ENCODE assay signal across 1 cellular context in the genomic region with DNA sequence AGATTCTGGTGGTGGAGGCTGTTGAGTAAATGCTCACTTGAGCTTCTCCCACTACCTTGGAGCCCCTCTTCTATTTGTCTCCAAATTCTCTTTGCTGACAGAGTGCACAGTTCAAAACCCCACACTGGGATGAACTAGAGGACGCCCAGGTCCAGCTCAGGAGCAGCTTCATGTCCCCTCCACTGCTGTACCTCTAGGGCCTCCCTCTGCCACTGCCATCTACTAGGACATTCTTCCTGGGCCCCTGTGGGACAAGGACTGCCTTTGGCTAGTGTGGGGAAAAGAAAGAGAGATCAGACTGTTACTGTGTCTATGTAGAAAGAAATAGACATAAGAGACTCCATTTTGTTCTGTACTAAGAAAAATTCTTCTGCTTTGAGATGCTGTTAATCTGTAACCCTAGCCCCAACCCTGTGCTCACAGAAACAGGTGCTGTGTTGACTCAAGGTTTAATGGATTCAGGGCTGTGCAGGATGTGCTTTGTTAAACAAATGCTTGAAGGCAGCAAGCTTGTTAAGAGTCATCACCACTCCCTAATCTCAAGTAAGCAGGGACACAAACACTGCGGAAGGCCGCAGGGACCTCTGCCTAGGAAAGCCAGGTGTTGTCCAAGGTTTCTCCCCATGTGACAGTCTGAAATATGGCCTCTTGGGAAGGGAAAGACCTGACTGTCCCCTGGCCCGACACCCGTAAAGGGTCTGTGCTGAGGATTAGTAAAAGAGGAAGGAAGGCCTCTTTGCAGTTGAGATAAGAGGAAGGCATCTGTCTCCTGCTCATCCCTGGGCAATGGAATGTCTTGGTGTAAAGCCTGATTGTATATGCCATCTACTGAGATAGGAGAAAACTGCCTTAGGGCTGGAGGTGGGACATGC.
TF ChIP-seq lines count a peak whose summit lies in the region.
"Not testable (repeated sequence)": the region's sequence is repeated elsewhere in the genome, so short reads cannot be mapped to it uniquely, and the experiment has no call there.

No MANE protein-coding gene starts in this region.

TF ChIP-seq in HepG2, 621 proteins besides CTCF, POLR2A, EP300 and RAD21 (continued from another document and continues in another):
- TF ChIP-seq, protein P1, sequence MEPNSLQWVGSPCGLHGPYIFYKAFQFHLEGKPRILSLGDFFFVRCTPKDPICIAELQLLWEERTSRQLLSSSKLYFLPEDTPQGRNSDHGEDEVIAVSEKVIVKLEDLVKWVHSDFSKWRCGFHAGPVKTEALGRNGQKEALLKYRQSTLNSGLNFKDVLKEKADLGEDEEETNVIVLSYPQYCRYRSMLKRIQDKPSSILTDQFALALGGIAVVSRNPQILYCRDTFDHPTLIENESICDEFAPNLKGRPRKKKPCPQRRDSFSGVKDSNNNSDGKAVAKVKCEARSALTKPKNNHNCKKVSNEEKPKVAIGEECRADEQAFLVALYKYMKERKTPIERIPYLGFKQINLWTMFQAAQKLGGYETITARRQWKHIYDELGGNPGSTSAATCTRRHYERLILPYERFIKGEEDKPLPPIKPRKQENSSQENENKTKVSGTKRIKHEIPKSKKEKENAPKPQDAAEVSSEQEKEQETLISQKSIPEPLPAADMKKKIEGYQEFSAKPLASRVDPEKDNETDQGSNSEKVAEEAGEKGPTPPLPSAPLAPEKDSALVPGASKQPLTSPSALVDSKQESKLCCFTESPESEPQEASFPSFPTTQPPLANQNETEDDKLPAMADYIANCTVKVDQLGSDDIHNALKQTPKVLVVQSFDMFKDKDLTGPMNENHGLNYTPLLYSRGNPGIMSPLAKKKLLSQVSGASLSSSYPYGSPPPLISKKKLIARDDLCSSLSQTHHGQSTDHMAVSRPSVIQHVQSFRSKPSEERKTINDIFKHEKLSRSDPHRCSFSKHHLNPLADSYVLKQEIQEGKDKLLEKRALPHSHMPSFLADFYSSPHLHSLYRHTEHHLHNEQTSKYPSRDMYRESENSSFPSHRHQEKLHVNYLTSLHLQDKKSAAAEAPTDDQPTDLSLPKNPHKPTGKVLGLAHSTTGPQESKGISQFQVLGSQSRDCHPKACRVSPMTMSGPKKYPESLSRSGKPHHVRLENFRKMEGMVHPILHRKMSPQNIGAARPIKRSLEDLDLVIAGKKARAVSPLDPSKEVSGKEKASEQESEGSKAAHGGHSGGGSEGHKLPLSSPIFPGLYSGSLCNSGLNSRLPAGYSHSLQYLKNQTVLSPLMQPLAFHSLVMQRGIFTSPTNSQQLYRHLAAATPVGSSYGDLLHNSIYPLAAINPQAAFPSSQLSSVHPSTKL (CRISPR knock-in tag; IDR thresholded peaks at IDR 0.05) = peak; percentile 93
- TF ChIP-seq FOXO1 (CRISPR knock-in tag; IDR thresholded peaks at IDR 0.05) (peak; percentile 76; the same call in 1 of the 2 replicates), ZSCAN21 (CRISPR knock-in tag; IDR thresholded peaks at IDR 0.05; ENCODE audit: borderline replicate concordance) (0 out of 2 replicates have a peak, but pooled peaks have one; percentile 52), ZFX (CRISPR knock-in tag; IDR thresholded peaks at IDR 0.05; ENCODE audit: low read depth) (peak; percentile 68), RXRB (CRISPR knock-in tag; IDR thresholded peaks at IDR 0.05; ENCODE audit: borderline replicate concordance) (peak; percentile 61; the same call in 1 of the 2 replicates), TCF7 (IDR thresholded peaks at IDR 0.05; ENCODE audit: low read depth) (peak; percentile 48; the same call in 1 of the 2 replicates), SMAD3 (CRISPR knock-in tag; IDR thresholded peaks at IDR 0.05) (peak; percentile 59; the same call in 1 of the 2 replicates), ZNF614 (CRISPR knock-in tag; IDR thresholded peaks at IDR 0.05; ENCODE audit: borderline replicate concordance) (0 out of 2 replicates have a peak, but pooled peaks have one; percentile 56), ZNF747 (CRISPR knock-in tag; IDR thresholded peaks at IDR 0.05; ENCODE audit: borderline replicate concordance) (0 out of 2 replicates have a peak, but pooled peaks have one; percentile 60), SOX6 (CRISPR knock-in tag; IDR thresholded peaks at IDR 0.05) (peak; percentile 94), FOXA1 (IDR thresholded peaks at IDR 0.05) (peak; percentile 58; the same call in 1 of the 2 replicates), FOXA1 (CRISPR knock-in tag; IDR thresholded peaks at IDR 0.05) (peak; percentile 94), ZFP36L1 (CRISPR knock-in tag; IDR thresholded peaks at IDR 0.05) (peak; percentile 84; the same call in 1 of the 2 replicates), NR2C2 (CRISPR knock-in tag; IDR thresholded peaks at IDR 0.05; ENCODE audit: borderline replicate concordance) (peak; percentile 29; the same call in 1 of the 2 replicates), ZNF101 (CRISPR knock-in tag; IDR thresholded peaks at IDR 0.05; ENCODE audit: borderline replicate concordance, low read depth) (0 out of 2 replicates have a peak, but pooled peaks have one; percentile 15), ZNF331 (CRISPR knock-in tag; IDR thresholded peaks at IDR 0.05) (peak; percentile 73; the same call in 1 of the 2 replicates), SOX5 (CRISPR knock-in tag; IDR thresholded peaks at IDR 0.05; ENCODE audit: borderline replicate concordance) (peak; percentile 97), ZNF775 (CRISPR knock-in tag; IDR thresholded peaks at IDR 0.05; ENCODE audit: borderline replicate concordance) (0 out of 2 replicates have a peak, but pooled peaks have one; percentile 54), ZNF615 (CRISPR knock-in tag; IDR thresholded peaks at IDR 0.05; ENCODE audit: borderline replicate concordance) (peak; percentile 57; the same call in 1 of the 2 replicates), KDM1A (CRISPR knock-in tag; IDR thresholded peaks at IDR 0.05) (peak; percentile 86; the same call in 1 of the 2 replicates), HMG20B (CRISPR knock-in tag; conservative IDR thresholded peaks at IDR 0.05) (peak; percentile 62; the same call in 1 of the 2 replicates), SNAPC2 (CRISPR knock-in tag; IDR thresholded peaks at IDR 0.05) (0 out of 2 replicates have a peak, but pooled peaks have one; percentile 59), ZNF772 (CRISPR knock-in tag; IDR thresholded peaks at IDR 0.05) (0 out of 2 replicates have a peak, but pooled peaks have one; percentile 30), FOSL2 (CRISPR knock-in tag; IDR thresholded peaks at IDR 0.05) (peak; percentile 70), NCOA2 (CRISPR knock-in tag; IDR thresholded peaks at IDR 0.05) (peak; percentile 83), ZSCAN31 (CRISPR knock-in tag; IDR thresholded peaks at IDR 0.05; ENCODE audit: low read depth) (0 out of 2 replicates have a peak, but pooled peaks have one; percentile 26), ELF1 (CRISPR knock-in tag; IDR thresholded peaks at IDR 0.05) (0 out of 2 replicates have a peak, but pooled peaks have one; percentile 14)
- TF ChIP-seq, protein P2, sequence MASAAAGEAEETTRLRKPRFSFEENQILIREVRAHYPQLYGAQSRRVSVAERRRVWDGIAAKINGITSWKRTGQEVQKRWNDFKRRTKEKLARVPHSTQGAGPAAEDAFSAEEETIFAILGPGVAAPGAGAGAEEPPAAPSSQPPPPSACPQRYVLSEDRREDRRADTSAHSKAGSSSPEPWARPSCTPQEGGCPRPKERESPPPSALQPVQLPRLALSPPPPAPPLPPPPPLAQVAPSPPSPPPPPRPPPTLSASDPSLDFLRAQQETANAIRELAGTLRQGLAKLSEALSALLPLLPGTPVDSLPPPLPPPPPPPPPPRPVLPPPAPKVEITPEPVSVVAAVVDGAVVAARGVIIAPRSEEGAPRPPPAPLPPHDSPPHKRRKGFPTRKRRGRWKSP (CRISPR knock-in tag; IDR thresholded peaks at IDR 0.05) = 0 out of 2 replicates have a peak, but pooled peaks have one; percentile 13
- not testable (repeated sequence) for TF ChIP-seq SOX6 (IDR thresholded peaks at IDR 0.05)
- TF ChIP-seq, protein P3, sequence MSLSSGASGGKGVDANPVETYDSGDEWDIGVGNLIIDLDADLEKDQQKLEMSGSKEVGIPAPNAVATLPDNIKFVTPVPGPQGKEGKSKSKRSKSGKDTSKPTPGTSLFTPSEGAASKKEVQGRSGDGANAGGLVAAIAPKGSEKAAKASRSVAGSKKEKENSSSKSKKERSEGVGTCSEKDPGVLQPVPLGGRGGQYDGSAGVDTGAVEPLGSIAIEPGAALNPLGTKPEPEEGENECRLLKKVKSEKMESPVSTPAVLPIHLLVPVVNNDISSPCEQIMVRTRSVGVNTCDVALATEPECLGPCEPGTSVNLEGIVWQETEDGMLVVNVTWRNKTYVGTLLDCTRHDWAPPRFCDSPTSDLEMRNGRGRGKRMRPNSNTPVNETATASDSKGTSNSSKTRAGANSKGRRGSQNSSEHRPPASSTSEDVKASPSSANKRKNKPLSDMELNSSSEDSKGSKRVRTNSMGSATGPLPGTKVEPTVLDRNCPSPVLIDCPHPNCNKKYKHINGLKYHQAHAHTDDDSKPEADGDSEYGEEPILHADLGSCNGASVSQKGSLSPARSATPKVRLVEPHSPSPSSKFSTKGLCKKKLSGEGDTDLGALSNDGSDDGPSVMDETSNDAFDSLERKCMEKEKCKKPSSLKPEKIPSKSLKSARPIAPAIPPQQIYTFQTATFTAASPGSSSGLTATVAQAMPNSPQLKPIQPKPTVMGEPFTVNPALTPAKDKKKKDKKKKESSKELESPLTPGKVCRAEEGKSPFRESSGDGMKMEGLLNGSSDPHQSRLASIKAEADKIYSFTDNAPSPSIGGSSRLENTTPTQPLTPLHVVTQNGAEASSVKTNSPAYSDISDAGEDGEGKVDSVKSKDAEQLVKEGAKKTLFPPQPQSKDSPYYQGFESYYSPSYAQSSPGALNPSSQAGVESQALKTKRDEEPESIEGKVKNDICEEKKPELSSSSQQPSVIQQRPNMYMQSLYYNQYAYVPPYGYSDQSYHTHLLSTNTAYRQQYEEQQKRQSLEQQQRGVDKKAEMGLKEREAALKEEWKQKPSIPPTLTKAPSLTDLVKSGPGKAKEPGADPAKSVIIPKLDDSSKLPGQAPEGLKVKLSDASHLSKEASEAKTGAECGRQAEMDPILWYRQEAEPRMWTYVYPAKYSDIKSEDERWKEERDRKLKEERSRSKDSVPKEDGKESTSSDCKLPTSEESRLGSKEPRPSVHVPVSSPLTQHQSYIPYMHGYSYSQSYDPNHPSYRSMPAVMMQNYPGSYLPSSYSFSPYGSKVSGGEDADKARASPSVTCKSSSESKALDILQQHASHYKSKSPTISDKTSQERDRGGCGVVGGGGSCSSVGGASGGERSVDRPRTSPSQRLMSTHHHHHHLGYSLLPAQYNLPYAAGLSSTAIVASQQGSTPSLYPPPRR (CRISPR knock-in tag; IDR thresholded peaks at IDR 0.05; ENCODE audit: borderline replicate concordance) = peak; percentile 95
- TF ChIP-seq, protein P4, sequence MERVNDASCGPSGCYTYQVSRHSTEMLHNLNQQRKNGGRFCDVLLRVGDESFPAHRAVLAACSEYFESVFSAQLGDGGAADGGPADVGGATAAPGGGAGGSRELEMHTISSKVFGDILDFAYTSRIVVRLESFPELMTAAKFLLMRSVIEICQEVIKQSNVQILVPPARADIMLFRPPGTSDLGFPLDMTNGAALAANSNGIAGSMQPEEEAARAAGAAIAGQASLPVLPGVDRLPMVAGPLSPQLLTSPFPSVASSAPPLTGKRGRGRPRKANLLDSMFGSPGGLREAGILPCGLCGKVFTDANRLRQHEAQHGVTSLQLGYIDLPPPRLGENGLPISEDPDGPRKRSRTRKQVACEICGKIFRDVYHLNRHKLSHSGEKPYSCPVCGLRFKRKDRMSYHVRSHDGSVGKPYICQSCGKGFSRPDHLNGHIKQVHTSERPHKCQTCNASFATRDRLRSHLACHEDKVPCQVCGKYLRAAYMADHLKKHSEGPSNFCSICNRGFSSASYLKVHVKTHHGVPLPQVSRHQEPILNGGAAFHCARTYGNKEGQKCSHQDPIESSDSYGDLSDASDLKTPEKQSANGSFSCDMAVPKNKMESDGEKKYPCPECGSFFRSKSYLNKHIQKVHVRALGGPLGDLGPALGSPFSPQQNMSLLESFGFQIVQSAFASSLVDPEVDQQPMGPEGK (CRISPR knock-in tag; IDR thresholded peaks at IDR 0.05) = peak; percentile 59; the same call in 1 of the 2 replicates
- TF ChIP-seq, protein P5, sequence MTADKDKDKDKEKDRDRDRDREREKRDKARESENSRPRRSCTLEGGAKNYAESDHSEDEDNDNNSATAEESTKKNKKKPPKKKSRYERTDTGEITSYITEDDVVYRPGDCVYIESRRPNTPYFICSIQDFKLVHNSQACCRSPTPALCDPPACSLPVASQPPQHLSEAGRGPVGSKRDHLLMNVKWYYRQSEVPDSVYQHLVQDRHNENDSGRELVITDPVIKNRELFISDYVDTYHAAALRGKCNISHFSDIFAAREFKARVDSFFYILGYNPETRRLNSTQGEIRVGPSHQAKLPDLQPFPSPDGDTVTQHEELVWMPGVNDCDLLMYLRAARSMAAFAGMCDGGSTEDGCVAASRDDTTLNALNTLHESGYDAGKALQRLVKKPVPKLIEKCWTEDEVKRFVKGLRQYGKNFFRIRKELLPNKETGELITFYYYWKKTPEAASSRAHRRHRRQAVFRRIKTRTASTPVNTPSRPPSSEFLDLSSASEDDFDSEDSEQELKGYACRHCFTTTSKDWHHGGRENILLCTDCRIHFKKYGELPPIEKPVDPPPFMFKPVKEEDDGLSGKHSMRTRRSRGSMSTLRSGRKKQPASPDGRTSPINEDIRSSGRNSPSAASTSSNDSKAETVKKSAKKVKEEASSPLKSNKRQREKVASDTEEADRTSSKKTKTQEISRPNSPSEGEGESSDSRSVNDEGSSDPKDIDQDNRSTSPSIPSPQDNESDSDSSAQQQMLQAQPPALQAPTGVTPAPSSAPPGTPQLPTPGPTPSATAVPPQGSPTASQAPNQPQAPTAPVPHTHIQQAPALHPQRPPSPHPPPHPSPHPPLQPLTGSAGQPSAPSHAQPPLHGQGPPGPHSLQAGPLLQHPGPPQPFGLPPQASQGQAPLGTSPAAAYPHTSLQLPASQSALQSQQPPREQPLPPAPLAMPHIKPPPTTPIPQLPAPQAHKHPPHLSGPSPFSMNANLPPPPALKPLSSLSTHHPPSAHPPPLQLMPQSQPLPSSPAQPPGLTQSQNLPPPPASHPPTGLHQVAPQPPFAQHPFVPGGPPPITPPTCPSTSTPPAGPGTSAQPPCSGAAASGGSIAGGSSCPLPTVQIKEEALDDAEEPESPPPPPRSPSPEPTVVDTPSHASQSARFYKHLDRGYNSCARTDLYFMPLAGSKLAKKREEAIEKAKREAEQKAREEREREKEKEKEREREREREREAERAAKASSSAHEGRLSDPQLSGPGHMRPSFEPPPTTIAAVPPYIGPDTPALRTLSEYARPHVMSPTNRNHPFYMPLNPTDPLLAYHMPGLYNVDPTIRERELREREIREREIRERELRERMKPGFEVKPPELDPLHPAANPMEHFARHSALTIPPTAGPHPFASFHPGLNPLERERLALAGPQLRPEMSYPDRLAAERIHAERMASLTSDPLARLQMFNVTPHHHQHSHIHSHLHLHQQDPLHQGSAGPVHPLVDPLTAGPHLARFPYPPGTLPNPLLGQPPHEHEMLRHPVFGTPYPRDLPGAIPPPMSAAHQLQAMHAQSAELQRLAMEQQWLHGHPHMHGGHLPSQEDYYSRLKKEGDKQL (CRISPR knock-in tag; IDR thresholded peaks at IDR 0.05; ENCODE audit: low read depth) = peak; percentile 88; the same call in 1 of the 2 replicates
- TF ChIP-seq, protein P6, sequence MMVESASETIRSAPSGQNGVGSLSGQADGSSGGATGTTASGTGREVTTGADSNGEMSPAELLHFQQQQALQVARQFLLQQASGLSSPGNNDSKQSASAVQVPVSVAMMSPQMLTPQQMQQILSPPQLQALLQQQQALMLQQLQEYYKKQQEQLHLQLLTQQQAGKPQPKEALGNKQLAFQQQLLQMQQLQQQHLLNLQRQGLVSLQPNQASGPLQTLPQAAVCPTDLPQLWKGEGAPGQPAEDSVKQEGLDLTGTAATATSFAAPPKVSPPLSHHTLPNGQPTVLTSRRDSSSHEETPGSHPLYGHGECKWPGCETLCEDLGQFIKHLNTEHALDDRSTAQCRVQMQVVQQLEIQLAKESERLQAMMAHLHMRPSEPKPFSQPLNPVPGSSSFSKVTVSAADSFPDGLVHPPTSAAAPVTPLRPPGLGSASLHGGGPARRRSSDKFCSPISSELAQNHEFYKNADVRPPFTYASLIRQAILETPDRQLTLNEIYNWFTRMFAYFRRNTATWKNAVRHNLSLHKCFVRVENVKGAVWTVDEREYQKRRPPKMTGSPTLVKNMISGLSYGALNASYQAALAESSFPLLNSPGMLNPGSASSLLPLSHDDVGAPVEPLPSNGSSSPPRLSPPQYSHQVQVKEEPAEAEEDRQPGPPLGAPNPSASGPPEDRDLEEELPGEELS (CRISPR knock-in tag; IDR thresholded peaks at IDR 0.05) = peak; percentile 95
